Comparison of ENCODE assay signal across 10 cellular contexts in genomic region chr17:30550512-30551273, GRCh38.
DNase-seq lines count a peak whose midpoint lies in the region; ATAC-seq and TF ChIP-seq lines count a peak whose summit lies in the region.
"Had no signal": no experiment of that assay in that cellular context is flagged by ENCODE, and none has a peak within 500 bp of the region (broad histone marks: within the 10 kb centered on the region; RNA-seq: fewer than 3 reads in every experiment).

No MANE protein-coding gene starts in this region.

- no peaks in the 10 kb centered on the region for H3K4me1 Mint-ChIP-seq in progenitor cell of endocrine pancreas (ENCODE audit: low read depth)

- TF ChIP-seq CTCF in foreskin keratinocyte (conservative IDR thresholded peaks at IDR 0.05) (no peak), progenitor cell of endocrine pancreas (IDR thresholded peaks at IDR 0.05; ENCODE audit: unreplicated experiment) (no peak)

- peaks cover 3% of the 10 kb centered on the region for H3K27me3 Mint-ChIP-seq in progenitor cell of endocrine pancreas

- peaks cover 3% of the 10 kb centered on the region for H3K27me3 ChIP-seq in foreskin keratinocyte

- no peaks in the 10 kb centered on the region for H3K36me3 Mint-ChIP-seq in progenitor cell of endocrine pancreas (ENCODE audit: insufficient read depth)

- no peak overlapping the region for H3K27ac ChIP-seq in foreskin keratinocyte

- H3K27ac Mint-ChIP-seq in progenitor cell of endocrine pancreas: no peak overlapping the region

- H3K9me3 Mint-ChIP-seq in progenitor cell of endocrine pancreas (ENCODE audit: low read depth): no peaks in the 10 kb centered on the region

- DNase-seq in COLO829 (ENCODE audit: low spot score) (peak; percentile 13), NOMO-1 treated with DMSO at 0.1 percent for 48 hours (lab: John Stamatoyannopoulos, UW; ENCODE audit: unreplicated experiment) (peak; percentile 61), foreskin keratinocyte (peak in 1 of 2 donors; percentile 9), progenitor cell of endocrine pancreas (ENCODE audit: low spot score, unreplicated experiment) (no peak), GM19240 (ENCODE audit: insufficient read length, low spot score) (no peak)
- DNase-seq: activated naive CD4-positive, alpha-beta T cell; NCI-H1092 treated with DMSO at 0.1 percent for 48 hours had no signal

- ATAC-seq in GM21825 (IDR thresholded peaks at IDR 0.05; ENCODE audit: unreplicated experiment) (peak; percentile 71), foreskin keratinocyte (peak; percentile 33), HG02885 (IDR thresholded peaks at IDR 0.05; ENCODE audit: poor library complexity, unreplicated experiment) (no peak), GM19351 (IDR thresholded peaks at IDR 0.05; ENCODE audit: unreplicated experiment) (no peak)

- H3K4me1 ChIP-seq in foreskin keratinocyte: no peaks in the 10 kb centered on the region

- no peak overlapping the region for H3K4me3 Mint-ChIP-seq in progenitor cell of endocrine pancreas (ENCODE audit: low read depth)

Comparison
In these comparisons a context has a peak if more than half of its experiments do, and no peak if none do; other contexts are left out.
1. DNase-seq: peak in COLO829 (single experiment) and NOMO-1 treated with DMSO at 0.1 percent for 48 hours (single experiment); none in progenitor cell of endocrine pancreas (single experiment) and GM19240 (single experiment).
2. ATAC-seq: peak in GM21825 (single experiment) and foreskin keratinocyte (single experiment); none in HG02885 (single experiment) and GM19351 (single experiment).